32 cellular contexts compared by ENCODE assay signal in genomic region chr17:36707904-36708303, GRCh38.
DNase-seq lines count a peak whose midpoint lies in the region; ATAC-seq and TF ChIP-seq lines count a peak whose summit lies in the region.
"Had no signal": no experiment of that assay in that cellular context is flagged by ENCODE, and none has a peak within 500 bp of the region (broad histone marks: within the 10 kb centered on the region; RNA-seq: fewer than 3 reads in every experiment).

No MANE protein-coding gene starts in this region.

- H3K27me3 Mint-ChIP-seq in immature natural killer cell (ENCODE audit: low read depth in 3 of 3) = peaks cover 4 to 13% (median 7%) of the 10 kb centered on the region in 3 donors

- no peak overlapping the region for H3K4me3 ChIP-seq in epithelial cell of proximal tubule (ENCODE audit: low read depth, low read length)
- H3K4me3 ChIP-seq: A549; BLaER1; BLaER1 treated with 17β-estradiol and CSF1 and Interleukin-3, amounts not matched to agents 10 nM and 100 nM had no signal

- no peak overlapping the region for H3K4me3 Mint-ChIP-seq in immature natural killer cell
- H3K4me3 Mint-ChIP-seq: B cell; CD14-positive monocyte; CD4-positive, alpha-beta memory T cell; CD4-positive, alpha-beta T cell; CD4-positive, CD25-positive, alpha-beta regulatory T cell; CD8-positive, alpha-beta memory T cell; CD8-positive, alpha-beta T cell had no signal

- peaks cover 0 to 3% of the 10 kb centered on the region in 2 donors for H3K4me1 Mint-ChIP-seq in immature natural killer cell
- H3K4me1 Mint-ChIP-seq: B cell, CD14-positive monocyte had no signal

- peaks cover 0 to 1% (median 0%) of the 10 kb centered on the region in 6 donors for H3K9me3 Mint-ChIP-seq in immature natural killer cell
- H3K9me3 Mint-ChIP-seq: CD14-positive monocyte; CD4-positive, alpha-beta T cell; CD4-positive, CD25-positive, alpha-beta regulatory T cell; CD8-positive, alpha-beta memory T cell; CD8-positive, alpha-beta T cell had no signal

- TF ChIP-seq CTCF in epithelial cell of proximal tubule (conservative IDR thresholded peaks at IDR 0.05; ENCODE audit: low read depth, low read length) = no peak

- DNase-seq in epithelial cell of proximal tubule (ENCODE audit: low read depth) (peak; percentile 12), kidney glomerular epithelial cell (lab: John Stamatoyannopoulos, UW) (peak; percentile 50), renal cortical epithelial cell (ENCODE audit: low read depth) (peak; percentile 68), NCI-H2081 (lab: John Stamatoyannopoulos, UW) (no peak), immature natural killer cell (no peak), DMS79 treated with DMSO at 0.1 percent for 48 hours (lab: John Stamatoyannopoulos, UW) (no peak)
- DNase-seq: 8988T; ACHN; AML-193; BE2C; C1 segment of cervical spinal cord; Caco-2; Calu3; CD4-positive, alpha-beta memory T cell; CD4-positive, alpha-beta T cell; CD4-positive, CD25-positive, alpha-beta regulatory T cell; CD8-positive, alpha-beta memory T cell; CD8-positive, alpha-beta T cell; COR-L47; DMS 273 treated with DMSO at 0.1 percent for 48 hours; DMS153; DMS53; DMS79; DND-41; EL had no signal

- peak; percentile 43; the same call in 1 of the 2 replicates for TF ChIP-seq EP300 in Ishikawa (IDR thresholded peaks at IDR 0.05; ENCODE audit: borderline replicate concordance)

- H3K27ac Mint-ChIP-seq in immature natural killer cell = no peak overlapping the region
- H3K27ac Mint-ChIP-seq: B cell; CD4-positive, alpha-beta T cell; CD4-positive, CD25-positive, alpha-beta regulatory T cell; CD8-positive, alpha-beta memory T cell; CD8-positive, alpha-beta T cell had no signal

- no peak for TF ChIP-seq RAD21 in Ishikawa (IDR thresholded peaks at IDR 0.05; ENCODE audit: low read depth)

- ATAC-seq in HG03521 (IDR thresholded peaks at IDR 0.05; ENCODE audit: unreplicated experiment) = no peak
- ATAC-seq: A549; CD8-positive, alpha-beta T cell had no signal

- H3K36me3 Mint-ChIP-seq in immature natural killer cell = peaks cover 0 to 3% (median 0%) of the 10 kb centered on the region in 3 donors
- H3K36me3 Mint-ChIP-seq: CD14-positive monocyte; CD4-positive, alpha-beta memory T cell; CD4-positive, CD25-positive, alpha-beta regulatory T cell; CD8-positive, alpha-beta memory T cell; CD8-positive, alpha-beta T cell had no signal

TF ChIP-seq in Ishikawa, 13 proteins besides CTCF, POLR2A, EP300 and RAD21:
- peak; percentile 75; the same call in 1 of the 2 replicates for TF ChIP-seq NFIC (IDR thresholded peaks at IDR 0.05)
- TF ChIP-seq TAF1 (IDR thresholded peaks at IDR 0.05; ENCODE audit: low read depth) = no peak
- TF ChIP-seq YY1 (IDR thresholded peaks at IDR 0.05; ENCODE audit: low read depth) = no peak
- TF ChIP-seq EGR1 (IDR thresholded peaks at IDR 0.05) = no peak
- TF ChIP-seq TEAD4 (IDR thresholded peaks at IDR 0.05) = 0 out of 2 replicates have a peak, but pooled peaks have one; percentile 29
- peak; percentile 49; the same call in 1 of the 2 replicates for TF ChIP-seq TCF12 (IDR thresholded peaks at IDR 0.05; ENCODE audit: low read depth)
- TF ChIP-seq CREB1 (IDR thresholded peaks at IDR 0.05; ENCODE audit: low read depth) = no peak
- no peak for TF ChIP-seq USF1 (IDR thresholded peaks at IDR 0.05)
- TF ChIP-seq ZBTB7A (IDR thresholded peaks at IDR 0.05; ENCODE audit: low read depth) = no peak
- peak; percentile 84 for TF ChIP-seq CEBPB (IDR thresholded peaks at IDR 0.05)
- TF ChIP-seq REST (IDR thresholded peaks at IDR 0.05; ENCODE audit: low read depth) = no peak
- TF ChIP-seq FOXM1 (IDR thresholded peaks at IDR 0.05; ENCODE audit: borderline replicate concordance, low read depth) = 0 out of 2 replicates have a peak, but pooled peaks have one; percentile 38
- TF ChIP-seq MAX (IDR thresholded peaks at IDR 0.05) = no peak

Comparison
In these comparisons a context has a peak if more than half of its experiments do, and no peak if none do; other contexts are left out.
1. DNase-seq: peak in epithelial cell of proximal tubule (single experiment), kidney glomerular epithelial cell (single experiment) and renal cortical epithelial cell (single experiment); none in NCI-H2081 (0 of 2), immature natural killer cell (0 of 3) and DMS79 treated with DMSO at 0.1 percent for 48 hours (single experiment).